8 cellular contexts compared by ENCODE assay signal in the genomic region with DNA sequence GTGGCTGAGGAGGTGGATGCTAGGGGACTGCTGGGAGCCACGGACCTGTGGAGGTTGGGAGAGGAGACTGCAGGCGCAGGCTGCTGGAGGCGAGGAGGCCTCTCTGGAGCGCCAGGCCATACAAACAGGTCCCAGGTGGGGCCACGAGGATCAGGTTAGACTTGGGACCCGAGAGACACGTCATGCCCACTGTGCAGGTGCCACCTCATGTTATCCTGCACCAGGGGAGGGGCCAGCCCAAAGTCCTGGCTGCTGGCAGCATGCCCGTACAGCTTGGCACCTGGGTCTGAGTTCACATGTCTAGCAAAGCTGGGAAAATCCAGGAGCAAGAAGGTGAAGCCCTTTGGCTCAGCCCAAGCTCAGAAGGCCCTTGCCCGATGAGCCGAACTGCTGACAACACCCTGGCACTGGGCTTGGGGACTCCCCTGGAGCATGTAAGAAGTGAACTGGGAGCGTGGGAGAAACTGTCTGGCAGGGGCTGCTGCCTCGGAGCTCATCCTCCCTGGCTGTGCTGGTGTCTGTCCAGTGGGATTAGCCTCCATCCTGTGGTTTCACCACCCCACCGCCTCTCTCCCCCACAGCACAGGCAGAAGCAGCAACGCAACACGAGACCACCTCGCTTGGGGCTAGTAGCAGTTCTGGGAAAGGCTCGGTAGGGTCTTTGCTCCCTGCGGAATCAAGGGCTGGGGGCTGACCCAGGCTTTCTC. TPM values are rescaled to one million over a fixed set of nuclear protein-coding genes. Genes with fewer than 3 reads are reported as not detected.
DNase-seq lines count a peak whose midpoint lies in the region; ATAC-seq and TF ChIP-seq lines count a peak whose summit lies in the region.

No MANE protein-coding gene starts in this region.

- no peak for DNase-seq in HL-60 (ENCODE audit: low read depth in 1 of 2, low spot score in 1 of 2)
- DNase-seq in lower lobe of right lung = no peak
- no peak for DNase-seq in hepatic stellate cell (ENCODE audit: low spot score)

- no peak overlapping the region for H3K4me3 ChIP-seq in BLaER1 treated with 17β-estradiol and CSF1 and Interleukin-3, amounts not matched to agents 10 nM and 100 nM
- H3K4me3 ChIP-seq in HL-60 (replicated peaks; ENCODE audit: insufficient read depth, low read length) (no peak overlapping the region), lower lobe of right lung (no peak overlapping the region)

- H3K4me1 Mint-ChIP-seq in activated T-helper 17 cell treated with anti-CD3 and anti-CD28 coated beads, Interleukin-2, amount 50 U/mL, for 72 hours = peaks cover 12% of the 10 kb centered on the region

- H3K27me3 Mint-ChIP-seq in activated T-helper 17 cell treated with anti-CD3 and anti-CD28 coated beads, Interleukin-2, amount 50 U/mL, for 72 hours = no peaks in the 10 kb centered on the region

- H3K9me3 Mint-ChIP-seq in activated T-helper 17 cell treated with anti-CD3 and anti-CD28 coated beads, Interleukin-2, amount 50 U/mL, for 72 hours = no peaks in the 10 kb centered on the region

- H3K4me2 ChIP-seq in BLaER1 treated with 17β-estradiol and CSF1 and Interleukin-3, amounts not matched to agents 10 nM and 100 nM = peak overlapping the region; percentile 53 to 99 (median 68)

- peaks cover 24 to 63% (median 46%) of the 10 kb centered on the region in 11 experiments for H3K36me3 ChIP-seq in BLaER1 treated with 17β-estradiol and CSF1 and Interleukin-3, amounts not matched to agents 10 nM and 100 nM
- peaks cover 71% of the 10 kb centered on the region for H3K36me3 ChIP-seq in lower lobe of right lung

- peaks cover 55 to 77% (median 68%) of the 10 kb centered on the region in 11 experiments for H4K20me1 ChIP-seq in BLaER1 treated with 17β-estradiol and CSF1 and Interleukin-3, amounts not matched to agents 10 nM and 100 nM

- H3K27ac Mint-ChIP-seq in activated T-helper 17 cell treated with anti-CD3 and anti-CD28 coated beads, Interleukin-2, amount 50 U/mL, for 72 hours = peak overlapping the region; percentile 73

- H3K4me3 Mint-ChIP-seq in activated T-helper 17 cell treated with anti-CD3 and anti-CD28 coated beads, Interleukin-2, amount 50 U/mL, for 72 hours = no peak overlapping the region

- H3K4me1 ChIP-seq in BLaER1 treated with 17β-estradiol and CSF1 and Interleukin-3, amounts not matched to agents 10 nM and 100 nM = peaks cover 70 to 84% (median 81%) of the 10 kb centered on the region in 10 experiments
- peaks cover 77% of the 10 kb centered on the region for H3K4me1 ChIP-seq in lower lobe of right lung

- ATAC-seq in activated T-helper 17 cell treated with anti-CD3 and anti-CD28 coated beads, Interleukin-2, amount 50 U/mL, for 72 hours (replicated peaks) = no peak
- ATAC-seq in lower lobe of right lung = no peak
- ATAC-seq in HG02763 (IDR thresholded peaks at IDR 0.05; ENCODE audit: unreplicated experiment) = no peak
- ATAC-seq in GM18520 (IDR thresholded peaks at IDR 0.05; ENCODE audit: unreplicated experiment) = no peak
- ATAC-seq in GM18519 (IDR thresholded peaks at IDR 0.05; ENCODE audit: low FRiP score, unreplicated experiment) = no peak

- H3K27me3 ChIP-seq in BLaER1 treated with 17β-estradiol and CSF1 and Interleukin-3, amounts not matched to agents 10 nM and 100 nM = no peaks in the 10 kb centered on the region
- no peaks in the 10 kb centered on the region for H3K27me3 ChIP-seq in HL-60 (ENCODE audit: insufficient read depth, poor library complexity, severe bottlenecking)
- no peaks in the 10 kb centered on the region for H3K27me3 ChIP-seq in lower lobe of right lung (ENCODE audit: low read depth)

- H3K36me3 Mint-ChIP-seq in activated T-helper 17 cell treated with anti-CD3 and anti-CD28 coated beads, Interleukin-2, amount 50 U/mL, for 72 hours (ENCODE audit: low read depth) = peaks cover 92% of the 10 kb centered on the region

- H3K9ac ChIP-seq in BLaER1 treated with 17β-estradiol and CSF1 and Interleukin-3, amounts not matched to agents 10 nM and 100 nM = peak overlapping the region in 10 of 11 experiments; percentile 37 to 88 (median 58); a peak in 17 of 22 replicates

- TF ChIP-seq CTCF in HL-60 (IDR thresholded peaks at IDR 0.05; ENCODE audit: insufficient read depth, low read length) (no peak), lower lobe of right lung (IDR thresholded peaks at IDR 0.05) (no peak)

- intact Hi-C loops in lower lobe of right lung (cut with DNase I) = no loop called here

- peak overlapping the region in 8 of 11 experiments; percentile 6 to 78 (median 55); a peak in 11 of 22 replicates for H3K27ac ChIP-seq in BLaER1 treated with 17β-estradiol and CSF1 and Interleukin-3, amounts not matched to agents 10 nM and 100 nM
- H3K27ac ChIP-seq in HL-60 (replicated peaks) (peak overlapping the region; percentile 93), lower lobe of right lung (peak overlapping the region; percentile 65)

- no peaks in the 10 kb centered on the region for H3K9me3 ChIP-seq in BLaER1 treated with 17β-estradiol and CSF1 and Interleukin-3, amounts not matched to agents 10 nM and 100 nM (replicated peaks in 1 of 11)
- H3K9me3 ChIP-seq in lower lobe of right lung = no peaks in the 10 kb centered on the region

RNA-seq across cellular contexts. Expression of a gene that starts 5.3 kb away (rescaled TPM):
- total RNA-seq in activated T-helper 17 cell treated with anti-CD3 and anti-CD28 coated beads, Interleukin-2, amount 50 U/mL, for 72 hours = 100 to 1,000 TPM; 384 to 814 TPM
- total RNA-seq in lower lobe of right lung = 331 TPM

RNA-seq across cellular contexts. Expression of a gene that starts 5.6 kb away (rescaled TPM):
- 100 to 1,000 TPM; 506 to 602 TPM for total RNA-seq in activated T-helper 17 cell treated with anti-CD3 and anti-CD28 coated beads, Interleukin-2, amount 50 U/mL, for 72 hours
- 432 TPM for total RNA-seq in lower lobe of right lung

RNA-seq across cellular contexts. Expression of a gene that starts 25.5 kb away (rescaled TPM):
- 100 to 1,000 TPM; 103 to 251 TPM for total RNA-seq in activated T-helper 17 cell treated with anti-CD3 and anti-CD28 coated beads, Interleukin-2, amount 50 U/mL, for 72 hours
- 42.7 TPM for total RNA-seq in lower lobe of right lung

RNA-seq across cellular contexts. Expression of a gene that starts 25.6 kb away (rescaled TPM):
- total RNA-seq in activated T-helper 17 cell treated with anti-CD3 and anti-CD28 coated beads, Interleukin-2, amount 50 U/mL, for 72 hours = 100 to 1,000 TPM; 103 to 123 TPM
- total RNA-seq in lower lobe of right lung = 81.9 TPM

RNA-seq across cellular contexts. Expression of a gene that starts 31.0 kb away (rescaled TPM):
- total RNA-seq in activated T-helper 17 cell treated with anti-CD3 and anti-CD28 coated beads, Interleukin-2, amount 50 U/mL, for 72 hours = not detected
- not detected for total RNA-seq in lower lobe of right lung
